Comparison of ENCODE assay signal across 22 cellular contexts in the genomic region with DNA sequence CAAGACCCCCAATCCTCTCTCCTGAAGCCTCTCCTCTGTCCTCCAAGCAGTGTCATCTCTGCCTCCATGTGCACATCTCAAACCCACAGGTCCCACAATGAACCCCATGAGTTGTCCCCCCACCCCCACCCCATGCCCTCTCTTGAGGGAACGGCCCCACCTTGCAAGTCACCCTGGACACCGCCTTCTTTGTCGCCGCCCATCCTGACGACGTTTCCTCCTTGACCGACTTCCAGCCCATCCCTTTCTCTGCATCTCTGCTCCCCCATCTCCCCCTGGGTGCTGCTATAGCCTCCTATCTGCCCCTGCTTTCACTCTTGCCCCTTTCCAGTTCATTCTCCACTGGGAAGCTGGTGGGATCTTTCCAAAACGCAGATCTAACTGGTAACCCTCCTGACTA. TPM values are rescaled to one million over a fixed set of nuclear protein-coding genes. Genes with fewer than 3 reads are reported as not detected.
"Had no signal": no experiment of that assay in that cellular context is flagged by ENCODE, and none has a peak within 500 bp of the region (broad histone marks: within the 10 kb centered on the region; RNA-seq: fewer than 3 reads in every experiment).

No MANE protein-coding gene starts in this region.

- H3K36me3 ChIP-seq: right atrium auricular region had no signal

- H3K27me3 Mint-ChIP-seq: type B pancreatic cell had no signal

- H3K4me3 Mint-ChIP-seq: natural killer cell had no signal

- FAIRE-seq: islet of Langerhans, urothelium cell line had no signal

- ATAC-seq: effector memory CD8-positive, alpha-beta T cell; gastrocnemius medialis; heart right ventricle; left lobe of liver; natural killer cell had no signal

- H3K27ac Mint-ChIP-seq: natural killer cell had no signal

- H3K36me3 Mint-ChIP-seq: natural killer cell, type B pancreatic cell had no signal

- H3K9me3 ChIP-seq: esophagus muscularis mucosa, gastrocnemius medialis, heart right ventricle, right atrium auricular region, sigmoid colon had no signal

- H3K27ac ChIP-seq: epithelial cell of prostate, esophagus muscularis mucosa, gastrocnemius medialis, heart right ventricle, right atrium auricular region, sigmoid colon, skin epidermis had no signal

- H3K4me3 ChIP-seq: esophagus muscularis mucosa, gastrocnemius medialis, heart right ventricle, right atrium auricular region, sigmoid colon, skin epidermis had no signal

- H3K27me3 ChIP-seq: esophagus muscularis mucosa, gastrocnemius medialis, heart right ventricle, right atrium auricular region, sigmoid colon had no signal

- H3K9me3 Mint-ChIP-seq: effector memory CD8-positive, alpha-beta T cell; natural killer cell; type B pancreatic cell had no signal

- DNase-seq: effector memory CD8-positive, alpha-beta T cell; gastrocnemius medialis; heart right ventricle; hypothalamus; kidney glomerular epithelial cell; mammary epithelial cell; natural killer cell; posterior cingulate gyrus; sigmoid colon; stimulated activated CD4-positive, alpha-beta T cell treated with anti-CD3 and anti-CD28 coated beads, Interleukin-12 subunit alpha, Interleukin-12 subunit beta, amount 100 ng/mL, for 4 hours; stimulated activated CD4-positive, alpha-beta T cell treated with anti-CD3 and anti-CD28 coated beads, Interleukin-2, amount 100 ng/mL, for 48 hours; stimulated activated naive CD4-positive, alpha-beta T cell treated with Interleukin-2 at 50 U/mL for 16 hours had no signal

RNA-seq across cellular contexts. Expression of gene EPN3, which starts 12.8 kb away (rescaled TPM):
- total RNA-seq: esophagus muscularis mucosa, gastrocnemius medialis, myocyte, natural killer cell, osteoblast, sigmoid colon had no signal

RNA-seq across cellular contexts. Expression of gene CACNA1G, which starts 15.2 kb away (rescaled TPM):
- total RNA-seq: natural killer cell had no signal

RNA-seq across cellular contexts. Expression of gene MYCBPAP, which starts 37.1 kb away (rescaled TPM):
- total RNA-seq: gastrocnemius medialis, left lobe of liver had no signal
